Comparison of ENCODE assay signal across 8 cellular contexts in the genomic region with DNA sequence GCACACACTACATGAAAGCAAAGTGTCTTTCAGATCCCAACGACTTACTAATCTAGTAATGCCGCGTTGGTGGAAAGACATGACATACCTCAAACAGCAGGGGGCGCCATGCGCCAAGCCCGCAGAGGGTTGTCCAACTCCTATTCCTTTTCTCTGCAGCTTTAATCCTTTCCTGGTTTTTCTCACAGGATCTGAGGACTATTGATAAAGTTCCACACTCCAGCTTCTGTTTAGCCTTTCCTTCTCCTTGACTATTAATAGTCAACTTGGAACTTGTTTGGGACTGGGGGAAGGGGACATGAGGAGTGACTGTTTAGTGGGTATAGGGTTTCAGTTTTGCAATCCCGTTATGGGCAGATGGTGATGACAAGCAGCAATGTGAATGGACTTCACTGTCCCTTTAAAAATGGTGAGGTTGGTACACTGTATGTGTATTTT.
DNase-seq lines count a peak whose midpoint lies in the region; ATAC-seq and TF ChIP-seq lines count a peak whose summit lies in the region.

No MANE protein-coding gene starts in this region.

- no peaks in the 10 kb centered on the region for H3K27me3 ChIP-seq in naive thymus-derived CD4-positive, alpha-beta T cell (ENCODE audit: control insufficient read depth in 2 of 2, insufficient read depth in 2 of 2, low read length in 2 of 2)

- CTCF ChIA-PET in naive thymus-derived CD4-positive, alpha-beta T cell (lab: Charles Lee) = interaction anchor here (0.6 to 4.2 kb wide), 21 partner anchors 10 to 310 kb away, joined by 3 to 49 read pairs (median 5); no protein-coding TSS in a partner anchor

- peaks cover 8 to 22% (median 16%) of the 10 kb centered on the region in 7 donors for H3K4me1 Mint-ChIP-seq in naive thymus-derived CD4-positive, alpha-beta T cell

- DNase-seq in AG08396 (ENCODE audit: low spot score) (peak; percentile 81), HUDEP-2 (lab: John Stamatoyannopoulos, UW; ENCODE audit: unreplicated experiment in 76 of 76) (peak in 59 of 76 experiments; percentile 2 to 67 (median 35)), NOMO-1 treated with dmso at 0.1 percent for 144 hours (lab: John Stamatoyannopoulos, UW; ENCODE audit: unreplicated experiment) (peak; percentile 73), erythroblast (lab: John Stamatoyannopoulos, UW) (peak; percentile 70 to 87)
- peak; percentile 89 for DNase-seq in activated CD8-positive, alpha-beta memory T cell treated with anti-CD3 and anti-CD28 coated beads, Interleukin-2, amount 50 U/mL, for 48 hours
- peak; percentile 47 to 79 (median 69) for DNase-seq in naive thymus-derived CD4-positive, alpha-beta T cell
- peak; percentile 29 to 42 for DNase-seq in stimulated activated CD8-positive, alpha-beta memory T cell treated with anti-CD3 and anti-CD28 coated beads, Interleukin-7, amount 100 ng/mL, for 48 hours (ENCODE audit: extremely low read depth in 1 of 2, low read depth in 1 of 2)

- no peaks in the 10 kb centered on the region for H3K9me3 Mint-ChIP-seq in naive thymus-derived CD4-positive, alpha-beta T cell

- no peaks in the 10 kb centered on the region for H3K27me3 Mint-ChIP-seq in naive thymus-derived CD4-positive, alpha-beta T cell

- ATAC-seq in GM18907 (IDR thresholded peaks at IDR 0.05; ENCODE audit: unreplicated experiment) = peak; percentile 58
- peak; percentile 77 for ATAC-seq in naive thymus-derived CD4-positive, alpha-beta T cell

- H3K4me1 ChIP-seq in naive thymus-derived CD4-positive, alpha-beta T cell (ENCODE audit: control insufficient read depth in 2 of 2, insufficient read depth in 2 of 2, low read length in 2 of 2) = peaks cover 0 to 4% of the 10 kb centered on the region in 2 donors

- peak overlapping the region in 5 of 9 donors; percentile 5 to 49 (median 42) for H3K27ac Mint-ChIP-seq in naive thymus-derived CD4-positive, alpha-beta T cell

- H3K4me3 ChIP-seq in naive thymus-derived CD4-positive, alpha-beta T cell (ENCODE audit: low read length) = no peak overlapping the region

- POLR2A ChIA-PET in naive thymus-derived CD4-positive, alpha-beta T cell (lab: Charles Lee) = interaction anchor here (0.9 to 1.2 kb wide), 4 partner anchors 14 to 272 kb away, joined by 3 to 6 read pairs (median 3); no protein-coding TSS in a partner anchor

- H3K4me3 Mint-ChIP-seq in naive thymus-derived CD4-positive, alpha-beta T cell = no peak overlapping the region

- H3K36me3 Mint-ChIP-seq in naive thymus-derived CD4-positive, alpha-beta T cell = peaks cover 9 to 42% (median 14%) of the 10 kb centered on the region in 5 donors

- H3K27ac ChIP-seq in naive thymus-derived CD4-positive, alpha-beta T cell (ENCODE audit: low read depth, low read length) = no peak overlapping the region

- no peak for TF ChIP-seq POLR2A in erythroblast (IDR thresholded peaks at IDR 0.05; ENCODE audit: low read length)

- H3K36me3 ChIP-seq in naive thymus-derived CD4-positive, alpha-beta T cell (ENCODE audit: control insufficient read depth in 2 of 3, insufficient read depth in 3 of 3, low read length in 3 of 3) = peaks cover 0 to 41% (median 0%) of the 10 kb centered on the region in 3 experiments

- intact Hi-C loops in naive thymus-derived CD4-positive, alpha-beta T cell (cut with micrococcal nuclease) = loop anchor here (1.0 to 5.0 kb wide), 10 partner anchors 21 to 287 kb away; a partner anchor contains a TSS

- no peaks in the 10 kb centered on the region for H3K9me3 ChIP-seq in naive thymus-derived CD4-positive, alpha-beta T cell (ENCODE audit: control insufficient read depth in 2 of 3, low read length in 3 of 3)

Comparison
In these comparisons a context has a peak if more than half of its experiments do, and no peak if none do; other contexts are left out.
1. DNase-seq: peak in every context shown above with its lines; median percentile 89 in activated CD8-positive, alpha-beta memory T cell treated with anti-CD3 and anti-CD28 coated beads, Interleukin-2, amount 50 U/mL, for 48 hours; 81 in AG08396; 78 in erythroblast; 73 in NOMO-1 treated with dmso at 0.1 percent for 144 hours; 69 in naive thymus-derived CD4-positive, alpha-beta T cell; 36 in stimulated activated CD8-positive, alpha-beta memory T cell treated with anti-CD3 and anti-CD28 coated beads, Interleukin-7, amount 100 ng/mL, for 48 hours; 35 in HUDEP-2.